Comparison of ENCODE assay signal across 24 cellular contexts in the genomic region with DNA sequence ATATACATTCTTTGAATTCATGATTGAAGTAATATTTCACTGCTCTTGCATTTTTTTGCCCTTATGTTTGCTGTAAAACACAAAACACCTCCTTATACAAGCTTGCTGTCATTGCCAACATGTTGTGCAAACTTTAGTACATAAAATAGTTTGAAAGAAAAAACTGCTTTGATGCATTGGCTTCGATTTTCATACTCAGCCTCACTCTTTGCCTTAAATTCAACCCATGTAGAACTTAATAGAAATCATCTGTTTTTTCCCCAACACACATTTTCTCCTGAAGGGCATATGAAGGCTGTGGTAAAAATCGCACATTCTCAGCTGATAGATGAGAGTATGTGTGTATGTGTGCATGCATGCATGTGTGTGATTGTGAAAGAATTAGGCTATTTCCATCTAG.
A peak's percentile ranks its signal among the peaks of the same experiment; 100 is the strongest.
DNase-seq lines count a peak whose midpoint lies in the region; ATAC-seq and TF ChIP-seq lines count a peak whose summit lies in the region.
"Had no signal": no experiment of that assay in that cellular context is flagged by ENCODE, and none has a peak within 500 bp of the region (broad histone marks: within the 10 kb centered on the region; RNA-seq: fewer than 3 reads in every experiment).

No MANE protein-coding gene starts in this region.

- no peaks in the 10 kb centered on the region for H3K36me3 ChIP-seq in subcutaneous abdominal adipose tissue (ENCODE audit: control insufficient read depth in 5 of 5, insufficient read depth in 5 of 5, low read length in 5 of 5)
- H3K36me3 ChIP-seq: BLaER1, HAP-1, SJCRH30 had no signal

- no peak overlapping the region for H3K27ac ChIP-seq in CD4-positive, alpha-beta T cell (ENCODE audit: low read depth, low read length)
- H3K27ac ChIP-seq in subcutaneous abdominal adipose tissue (ENCODE audit: low read depth, low read length) = peak overlapping the region; percentile 60
- H3K27ac ChIP-seq: BLaER1, PC-9, SJCRH30 had no signal

- POLR2A ChIA-PET in CD4-positive, alpha-beta T cell (lab: Charles Lee) = no interaction called here

- H3K4me3 ChIP-seq in subcutaneous abdominal adipose tissue (ENCODE audit: low read depth in 1 of 5, low read length in 5 of 5) = no peak overlapping the region
- H3K4me3 ChIP-seq: BLaER1, HAP-1, PC-9, SJCRH30 had no signal

- no peak overlapping the region for H3K4me3 Mint-ChIP-seq in CD4-positive, alpha-beta T cell
- no peak overlapping the region for H3K4me3 Mint-ChIP-seq in T-helper 17 cell
- H3K4me3 Mint-ChIP-seq: CD4-positive, CD25-positive, alpha-beta regulatory T cell; HFFc6 had no signal

- no peak for DNase-seq in CD4-positive, alpha-beta T cell
- DNase-seq in T-helper 17 cell (no peak), fibroblast of peridontal ligament (ENCODE audit: extremely low read depth) (peak; percentile 88), globus pallidus (ENCODE audit: low spot score) (no peak), NCI-H82 treated with DMSO at 0.1 percent for 48 hours (lab: John Stamatoyannopoulos, UW; ENCODE audit: unreplicated experiment) (no peak)
- no peak for DNase-seq in stimulated activated CD4-positive, alpha-beta T cell treated with anti-CD3 and anti-CD28 coated beads, Interleukin-12 subunit alpha, Interleukin-12 subunit beta, amount 100 ng/mL, for 4 hours
- DNase-seq: CD4-positive, CD25-positive, alpha-beta regulatory T cell; GOT3; HFFc6; KBM-7; MV-4-11; NCI-H1105 treated with DMSO at 0.1 percent for 48 hours; NCI-H146; NCI-H2029; NCI-H446; NCI-H524 treated with DMSO at 0.1 percent for 48 hours; NCI-H774; NK-92 treated with Interleukin-12 subunit alpha and Interleukin-12 subunit beta, amount 100 ng/mL, for 24 hours; PC-9; SJCRH30 had no signal

- ATAC-seq in CD4-positive, alpha-beta T cell (ENCODE audit: poor library complexity) = no peak
- no peak for ATAC-seq in T-helper 17 cell
- ATAC-seq: Right ventricle myocardium inferior had no signal

- peak overlapping the region in 1 of 5 donors; percentile 19 for H3K9ac ChIP-seq in subcutaneous abdominal adipose tissue (ENCODE audit: low read length in 5 of 5)
- H3K9ac ChIP-seq: BLaER1 had no signal

- no peaks in the 10 kb centered on the region for H3K9me3 Mint-ChIP-seq in CD4-positive, alpha-beta T cell
- H3K9me3 Mint-ChIP-seq: HFFc6 had no signal

- peaks cover 39% of the 10 kb centered on the region for H3K36me3 Mint-ChIP-seq in CD4-positive, alpha-beta T cell (ENCODE audit: low read depth)
- peaks cover 8% of the 10 kb centered on the region for H3K36me3 Mint-ChIP-seq in T-helper 17 cell (ENCODE audit: low read depth)

- CTCF ChIA-PET in CD4-positive, alpha-beta T cell (lab: Charles Lee) = no interaction called here

- H3K4me1 Mint-ChIP-seq in CD4-positive, alpha-beta T cell (ENCODE audit: low read depth) = peaks cover 48% of the 10 kb centered on the region
- peaks cover 13% of the 10 kb centered on the region for H3K4me1 Mint-ChIP-seq in T-helper 17 cell

- TF ChIP-seq CTCF in CD4-positive, alpha-beta T cell (IDR thresholded peaks at IDR 0.05) = no peak

- peaks cover 5 to 57% (median 32%) of the 10 kb centered on the region in 5 donors for H3K4me1 ChIP-seq in subcutaneous abdominal adipose tissue (ENCODE audit: control insufficient read depth in 5 of 5, insufficient read depth in 5 of 5, low read length in 5 of 5)

- peak overlapping the region; percentile 16 for H3K27ac Mint-ChIP-seq in CD4-positive, alpha-beta T cell
- peak overlapping the region; percentile 3 for H3K27ac Mint-ChIP-seq in T-helper 17 cell
- H3K27ac Mint-ChIP-seq: HFFc6 had no signal

- no peaks in the 10 kb centered on the region for H3K9me3 ChIP-seq in CD4-positive, alpha-beta T cell (ENCODE audit: control insufficient read depth, low read length)
- H3K9me3 ChIP-seq in T-helper 17 cell (ENCODE audit: control insufficient read depth, low read length, poor library complexity, severe bottlenecking) (no peaks in the 10 kb centered on the region), subcutaneous abdominal adipose tissue (ENCODE audit: control insufficient read depth in 5 of 5, low read length in 5 of 5) (no peaks in the 10 kb centered on the region)
- H3K9me3 ChIP-seq: BLaER1, HAP-1, SJCRH30 had no signal

- no peaks in the 10 kb centered on the region for H3K27me3 Mint-ChIP-seq in CD4-positive, alpha-beta T cell
- H3K27me3 Mint-ChIP-seq in T-helper 17 cell = no peaks in the 10 kb centered on the region
- H3K27me3 Mint-ChIP-seq: CD4-positive, CD25-positive, alpha-beta regulatory T cell had no signal

- intact Hi-C loops in CD4-positive, alpha-beta T cell (cut with DNase I, micrococcal nuclease) = no loop called here

- H3K27me3 ChIP-seq in CD4-positive, alpha-beta T cell (ENCODE audit: control insufficient read depth, insufficient read depth, low read length) = no peaks in the 10 kb centered on the region
- no peaks in the 10 kb centered on the region for H3K27me3 ChIP-seq in subcutaneous abdominal adipose tissue (ENCODE audit: control insufficient read depth in 5 of 5, insufficient read depth in 4 of 5, low read length in 5 of 5)
- H3K27me3 ChIP-seq: BLaER1, SJCRH30 had no signal
